8 cellular contexts compared by ENCODE assay signal in the genomic region with DNA sequence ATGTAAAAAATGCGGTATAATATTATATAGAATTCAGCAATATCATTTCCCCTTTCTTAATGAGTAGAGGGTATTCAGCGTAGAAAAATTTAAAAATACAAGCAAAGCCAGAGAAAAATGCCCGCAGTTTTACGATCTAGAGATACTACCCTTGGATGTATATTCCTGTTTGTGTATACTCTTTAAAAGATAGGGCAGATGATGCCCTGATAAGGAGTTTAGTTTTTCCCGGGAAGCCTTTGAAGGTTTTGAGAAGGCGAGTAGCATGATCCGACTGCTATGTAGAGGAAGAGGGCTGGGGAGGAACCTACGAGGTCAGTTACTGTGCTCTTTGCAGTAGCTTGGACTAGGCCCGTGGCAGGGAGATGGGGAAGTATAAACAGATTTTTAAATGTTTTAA. TPM values are rescaled to one million over a fixed set of nuclear protein-coding genes. Genes with fewer than 3 reads are reported as not detected.
DNase-seq lines count a peak whose midpoint lies in the region; ATAC-seq and TF ChIP-seq lines count a peak whose summit lies in the region.

No MANE protein-coding gene starts in this region.

- ATAC-seq in GM19397 (IDR thresholded peaks at IDR 0.05; ENCODE audit: unreplicated experiment), result no peak
- ATAC-seq in GM21515 (IDR thresholded peaks at IDR 0.05; ENCODE audit: unreplicated experiment), result no peak

- peaks cover 0 to 6% of the 10 kb centered on the region in 2 donors for H3K36me3 Mint-ChIP-seq in CD4-positive, alpha-beta memory T cell
- H3K36me3 Mint-ChIP-seq in nephron (ENCODE audit: low read depth), result peaks cover 6% of the 10 kb centered on the region

- no peaks in the 10 kb centered on the region for H3K9me3 ChIP-seq in CD4-positive, alpha-beta memory T cell (ENCODE audit: control insufficient read depth in 1 of 2, low read length in 2 of 2)
- no peaks in the 10 kb centered on the region for H3K9me3 ChIP-seq in esophagus muscularis mucosa

- H3K4me3 Mint-ChIP-seq in CD4-positive, alpha-beta memory T cell, result peak overlapping the region; percentile 87 to 99 (median 98)
- peak overlapping the region; percentile 85 to 87 (median 86) for H3K4me3 Mint-ChIP-seq in nephron

- H3K4me1 Mint-ChIP-seq in CD4-positive, alpha-beta memory T cell, result peaks cover 31 to 51% (median 42%) of the 10 kb centered on the region in 4 donors
- H3K4me1 Mint-ChIP-seq in nephron, result peaks cover 46% of the 10 kb centered on the region

- peaks cover 24% of the 10 kb centered on the region for H3K4me1 ChIP-seq in CD4-positive, alpha-beta memory T cell (ENCODE audit: insufficient read depth, low read length)
- H3K4me1 ChIP-seq in esophagus muscularis mucosa, result peaks cover 15 to 55% (median 40%) of the 10 kb centered on the region in 4 donors

- TF ChIP-seq CTCF in esophagus muscularis mucosa (IDR thresholded peaks at IDR 0.05), result no peak
- no peak for TF ChIP-seq CTCF in nephron (IDR thresholded peaks at IDR 0.05; ENCODE audit: unreplicated experiment in 3 of 3)

- TF ChIP-seq POLR2A in esophagus muscularis mucosa (IDR thresholded peaks at IDR 0.05; ENCODE audit: low read depth), result no peak

- POLR2A ChIA-PET in CD4-positive, alpha-beta memory T cell (lab: Charles Lee; ENCODE audit: partially characterized antibody), result interaction anchor here (4.6 kb wide), 1 partner anchor 62 kb away, joined by 89 read pairs; the partner anchor contains the start of gene KLHL24

- no peak for TF ChIP-seq EP300 in esophagus muscularis mucosa (IDR thresholded peaks at IDR 0.05)

- H3K9me3 Mint-ChIP-seq in CD4-positive, alpha-beta memory T cell, result no peaks in the 10 kb centered on the region
- H3K9me3 Mint-ChIP-seq in nephron, result no peaks in the 10 kb centered on the region

- intact Hi-C loops in CD4-positive, alpha-beta memory T cell (cut with micrococcal nuclease), result loop anchor here (1.0 kb wide), 1 partner anchor 62 kb away; no protein-coding TSS in a partner anchor
- intact Hi-C loops in esophagus muscularis mucosa (cut with DNase I), result loop anchor here (5.0 kb wide), 1 partner anchor 36 kb away; no protein-coding TSS in a partner anchor

- peak overlapping the region; percentile 78 for H3K27ac ChIP-seq in CD4-positive, alpha-beta memory T cell (ENCODE audit: low read depth, low read length)
- H3K27ac ChIP-seq in esophagus muscularis mucosa (replicated peaks in 1 of 4), result peak overlapping the region; percentile 97

- H3K36me3 ChIP-seq in CD4-positive, alpha-beta memory T cell (ENCODE audit: insufficient read depth, low read length), result no peaks in the 10 kb centered on the region
- H3K36me3 ChIP-seq in esophagus muscularis mucosa, result peaks cover 0 to 5% (median 0%) of the 10 kb centered on the region in 4 donors

- H3K27me3 Mint-ChIP-seq in CD4-positive, alpha-beta memory T cell, result no peaks in the 10 kb centered on the region
- no peaks in the 10 kb centered on the region for H3K27me3 Mint-ChIP-seq in nephron (ENCODE audit: low read depth)

- H3K27ac Mint-ChIP-seq in CD4-positive, alpha-beta memory T cell, result peak overlapping the region; percentile 79 to 99 (median 97)
- peak overlapping the region; percentile 65 to 80 (median 70) for H3K27ac Mint-ChIP-seq in nephron

- DNase-seq in CD4-positive, alpha-beta memory T cell, result peak in 1 of 5 donors; percentile 16
- DNase-seq in HT-29 (ENCODE audit: low spot score) (peak; percentile 33), SW480 (ENCODE audit: low spot score) (peak; percentile 60), esophagus muscularis mucosa (ENCODE audit: extremely low spot score) (no peak)
- DNase-seq in effector CD4-positive, alpha-beta T cell, result no peak

- no peaks in the 10 kb centered on the region for H3K27me3 ChIP-seq in CD4-positive, alpha-beta memory T cell (ENCODE audit: insufficient read depth, low read length)
- no peaks in the 10 kb centered on the region for H3K27me3 ChIP-seq in esophagus muscularis mucosa

- 6% methylated on average over 9 of the region's 9 CpGs for WGBS in esophagus muscularis mucosa

- CTCF ChIA-PET in CD4-positive, alpha-beta memory T cell (lab: Charles Lee; ENCODE audit: partially characterized antibody), result interaction anchor here (1.6 kb wide), 1 partner anchor 107 kb away, joined by 6 read pairs; no protein-coding TSS in a partner anchor

- H3K4me3 ChIP-seq in CD4-positive, alpha-beta memory T cell (ENCODE audit: low read length in 2 of 2), result peak overlapping the region; percentile 49 to 84
- H3K4me3 ChIP-seq in esophagus muscularis mucosa, result peak overlapping the region; percentile 99 to 100 (median 100)

RNA-seq across cellular contexts. Expression of gene YEATS2, which starts 1.2 kb away (rescaled TPM):
- total RNA-seq in CD4-positive, alpha-beta memory T cell, result 10 to 100 TPM; 25.6 to 26.9 TPM
- polyA plus RNA-seq in CD4-positive, alpha-beta memory T cell, result 1 to 10 TPM; 1.6 to 7.5 TPM
- 16.1 and 17.1 TPM in 2 replicates for total RNA-seq in HT-29 (2014; rRNA removed; shearing (Covaris generic))
- 10 to 100 TPM; 18.2 to 34.3 (median 29.5) TPM for total RNA-seq in esophagus muscularis mucosa

Comparison
In these comparisons a context has a peak if more than half of its experiments do, and no peak if none do; other contexts are left out.
1. DNase-seq: peak in HT-29 (single experiment) and SW480 (single experiment); none in esophagus muscularis mucosa (single experiment) and effector CD4-positive, alpha-beta T cell (single experiment).